ENCODE assay signal across 8 cellular contexts in the genomic region with DNA sequence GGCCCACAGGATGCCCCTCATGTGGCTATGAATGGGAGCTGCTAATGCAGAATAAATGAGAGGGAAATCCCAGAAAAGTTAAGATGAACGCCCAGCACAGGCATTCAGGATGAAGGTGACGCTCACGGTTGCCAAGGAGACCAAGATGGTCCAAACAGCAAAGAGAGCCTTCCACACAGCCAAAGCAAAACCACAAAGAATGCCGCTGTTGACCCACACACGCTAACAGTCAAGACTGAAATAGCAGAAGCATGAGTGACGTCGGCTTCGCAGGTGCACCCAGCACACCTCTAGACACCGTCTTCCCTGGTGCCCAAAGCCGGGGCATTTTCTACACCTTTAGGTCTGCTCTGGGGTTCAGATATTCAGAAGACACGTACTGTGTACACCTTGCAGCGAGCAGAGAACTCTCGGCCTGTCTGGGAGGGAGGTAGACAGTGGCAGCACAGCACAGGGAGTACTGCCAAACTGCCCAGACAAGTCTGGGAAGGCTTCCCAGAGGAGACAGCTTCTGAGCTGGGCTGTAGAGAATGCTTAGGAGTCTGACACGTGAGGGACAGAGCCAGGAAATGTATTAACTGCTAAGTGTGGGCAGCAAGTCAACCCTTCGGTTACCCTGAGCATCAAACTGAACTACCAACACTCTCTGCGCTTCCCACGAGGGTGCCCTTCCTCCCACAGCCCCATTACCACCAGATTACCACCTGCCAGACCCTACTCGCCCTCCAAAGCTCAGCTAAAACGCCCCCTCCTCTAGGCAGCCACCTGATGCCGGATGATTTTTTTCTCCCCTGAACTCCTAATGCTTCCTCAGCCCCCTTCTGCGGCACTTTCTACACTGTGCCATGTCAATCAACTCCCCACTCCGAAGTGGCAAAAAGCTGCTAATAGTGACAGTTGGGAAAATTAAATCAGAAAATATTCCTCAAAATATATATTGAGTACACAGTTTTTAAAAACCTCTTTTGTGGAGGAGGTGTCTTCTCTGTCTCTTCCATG. TPM values are rescaled to one million over a fixed set of nuclear protein-coding genes. Genes with fewer than 3 reads are reported as not detected.
DNase-seq lines count a peak whose midpoint lies in the region; ATAC-seq, FAIRE-seq and TF ChIP-seq lines count a peak whose summit lies in the region.

No MANE protein-coding gene starts in this region.

- POLR2A ChIA-PET in CD4-positive, alpha-beta T cell (lab: Charles Lee) = interaction anchor here (0.7 to 3.2 kb wide), 10 partner anchors 10 to 50 kb away, joined by 3 to 23 read pairs (median 6); a partner anchor contains a TSS
- POLR2A ChIA-PET in MCF 10A (lab: Yijun Ruan, JAX) = interaction anchor here (1.0 to 1.9 kb wide), 3 partner anchors 13 to 49 kb away, joined by 3 to 7 read pairs (median 6); no protein-coding TSS in a partner anchor

- peaks cover 32% of the 10 kb centered on the region for H3K36me3 Mint-ChIP-seq in CD4-positive, alpha-beta T cell (ENCODE audit: low read depth)
- no peaks in the 10 kb centered on the region for H3K36me3 Mint-ChIP-seq in MCF 10A (ENCODE audit: insufficient read depth, unreplicated experiment)

- CTCF ChIA-PET in CD4-positive, alpha-beta T cell (lab: Charles Lee) = interaction anchor here (0.7 to 2.1 kb wide), 8 partner anchors 8 to 60 kb away, joined by 3 to 7 read pairs (median 4); no protein-coding TSS in a partner anchor
- CTCF ChIA-PET in MCF 10A (lab: Yijun Ruan, JAX) = interaction anchor here (0.5 to 1.1 kb wide), 3 partner anchors 46 to 281 kb away, joined by 3 to 4 read pairs (median 3); no protein-coding TSS in a partner anchor

- peaks cover 86% of the 10 kb centered on the region for H3K4me1 Mint-ChIP-seq in CD4-positive, alpha-beta T cell (ENCODE audit: low read depth)
- peaks cover 27% of the 10 kb centered on the region for H3K4me1 Mint-ChIP-seq in MCF 10A (ENCODE audit: insufficient read depth, unreplicated experiment)

- no TSS peak for BruUV-seq in MCF 10A (replicated peaks; lab: Mats Ljungman, UMichigan)

- H3K27me3 ChIP-seq in CD4-positive, alpha-beta T cell (ENCODE audit: control insufficient read depth, insufficient read depth, low read length) = no peaks in the 10 kb centered on the region

- FAIRE-seq in frontal cortex (lab: Jason Lieb, UNC) = no peak

- peak in 9 of 10 experiments; percentile 37 to 82 (median 63) for DNase-seq in CD4-positive, alpha-beta T cell
- DNase-seq in RPMI8226 (peak; percentile 94), MCF 10A (ENCODE audit: unreplicated experiment) (peak; percentile 88), renal cortical epithelial cell (ENCODE audit: low read depth) (peak; percentile 48), frontal cortex (ENCODE audit: low spot score in 2 of 2) (no peak), NCI-H69 (lab: John Stamatoyannopoulos, UW) (no peak)

- ATAC-seq in CD4-positive, alpha-beta T cell (ENCODE audit: poor library complexity) = peak; percentile 85
- ATAC-seq in GM19025 (IDR thresholded peaks at IDR 0.05; ENCODE audit: low read depth, unreplicated experiment) (peak; percentile 59), HG03097 (IDR thresholded peaks at IDR 0.05; ENCODE audit: low FRiP score, unreplicated experiment) (peak; percentile 51)

- H3K27ac ChIP-seq in CD4-positive, alpha-beta T cell (ENCODE audit: low read depth, low read length) = peak overlapping the region; percentile 80

- peak overlapping the region; percentile 86 for H3K4me3 Mint-ChIP-seq in CD4-positive, alpha-beta T cell
- H3K4me3 Mint-ChIP-seq in MCF 10A (ENCODE audit: unreplicated experiment) = peak overlapping the region; percentile 56

- H3K27ac Mint-ChIP-seq in CD4-positive, alpha-beta T cell = peak overlapping the region; percentile 96
- H3K27ac Mint-ChIP-seq in MCF 10A (ENCODE audit: low read depth, unreplicated experiment) = peak overlapping the region; percentile 99

- no peaks in the 10 kb centered on the region for H3K27me3 Mint-ChIP-seq in CD4-positive, alpha-beta T cell
- no peaks in the 10 kb centered on the region for H3K27me3 Mint-ChIP-seq in MCF 10A (ENCODE audit: insufficient read depth, unreplicated experiment)

- no peaks in the 10 kb centered on the region for H3K9me3 Mint-ChIP-seq in CD4-positive, alpha-beta T cell
- no peaks in the 10 kb centered on the region for H3K9me3 Mint-ChIP-seq in MCF 10A (ENCODE audit: unreplicated experiment)

- intact Hi-C loops in CD4-positive, alpha-beta T cell (cut with DNase I, micrococcal nuclease) = loop anchor here in 1 of 2 experiments (2.0 kb wide), 2 partner anchors 17 to 37 kb away; no protein-coding TSS in a partner anchor
- intact Hi-C loops in MCF 10A (cut with micrococcal nuclease) = no loop called here

- no peak for TF ChIP-seq CTCF in CD4-positive, alpha-beta T cell (IDR thresholded peaks at IDR 0.05)
- TF ChIP-seq CTCF in MCF 10A (IDR thresholded peaks at IDR 0.05; ENCODE audit: unreplicated experiment) = no peak

- H3K9me3 ChIP-seq in CD4-positive, alpha-beta T cell (ENCODE audit: control insufficient read depth, low read length) = no peaks in the 10 kb centered on the region

RNA-seq across cellular contexts. Expression of a gene that starts 50.1 kb away (rescaled TPM):
- total RNA-seq in CD4-positive, alpha-beta T cell = 100 to 1,000 TPM; 269 to 287 TPM
- total RNA-seq in MCF 10A (2022) (11.4 and 19.7 TPM in 2 replicates), renal cortical epithelial cell (8.2 and 13.4 TPM in 2 replicates), frontal cortex (22.4 TPM)

Comparison
In these comparisons a context has a peak if more than half of its experiments do, and no peak if none do; other contexts are left out.
1. DNase-seq: peak in CD4-positive, alpha-beta T cell (9 of 10), RPMI8226 (single experiment), MCF 10A (single experiment) and renal cortical epithelial cell (single experiment); none in frontal cortex (0 of 2) and NCI-H69 (single experiment).
2. RNA of a gene that starts 50.1 kb away (total RNA-seq): 269 to 287 TPM in CD4-positive, alpha-beta T cell; 22.4 TPM in frontal cortex (single experiment), 11.4 to 19.7 TPM in MCF 10A and 8.2 to 13.4 TPM in renal cortical epithelial cell; every median in the first group is over 10 times any median in the second.
3. Peak in every context shown above with its lines, with median percentiles within 50 percentile points of each other: ATAC-seq.